In the genomic region with DNA sequence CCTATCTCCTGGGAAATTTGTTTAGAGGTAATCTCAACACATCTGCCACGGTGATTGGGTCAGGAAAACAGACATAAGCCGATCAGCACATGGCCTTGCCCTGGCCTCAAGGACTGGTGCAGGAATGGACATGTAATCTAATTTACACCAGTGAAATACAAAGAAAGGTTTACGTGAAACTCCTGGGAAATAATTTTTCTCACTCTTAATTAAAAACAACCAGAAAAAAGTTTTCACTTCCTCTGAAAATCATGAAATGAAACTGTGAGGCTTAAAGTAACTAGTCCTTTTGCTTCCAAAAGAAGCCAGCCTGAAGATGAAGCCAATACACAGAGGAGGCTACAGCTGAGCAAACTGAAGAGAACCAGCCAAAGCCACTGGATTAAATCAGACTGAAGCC, we compare ENCODE assay signal across 12 cellular contexts.
DNase-seq lines count a peak whose midpoint lies in the region; ATAC-seq, FAIRE-seq and TF ChIP-seq lines count a peak whose summit lies in the region.
"Had no signal": no experiment of that assay in that cellular context is flagged by ENCODE, and none has a peak within 500 bp of the region (broad histone marks: within the 10 kb centered on the region; RNA-seq: fewer than 3 reads in every experiment).

No MANE protein-coding gene starts in this region.

- no peak overlapping the region for H3K4me3 Mint-ChIP-seq in CD4-positive, alpha-beta T cell
- H3K4me3 Mint-ChIP-seq in activated naive CD8-positive, alpha-beta T cell treated with anti-CD3 and anti-CD28 coated beads for 36 hours = no peak overlapping the region
- H3K4me3 Mint-ChIP-seq: CD4-positive, CD25-positive, alpha-beta regulatory T cell had no signal

- intact Hi-C loops in CD4-positive, alpha-beta T cell (cut with DNase I, micrococcal nuclease) = no loop called here

- H3K9me3 Mint-ChIP-seq in CD4-positive, alpha-beta T cell = no peaks in the 10 kb centered on the region
- H3K9me3 Mint-ChIP-seq in activated naive CD8-positive, alpha-beta T cell treated with anti-CD3 and anti-CD28 coated beads for 36 hours = no peaks in the 10 kb centered on the region

- H3K27me3 Mint-ChIP-seq in CD4-positive, alpha-beta T cell = peaks cover 35% of the 10 kb centered on the region
- peaks cover 22% of the 10 kb centered on the region for H3K27me3 Mint-ChIP-seq in activated naive CD8-positive, alpha-beta T cell treated with anti-CD3 and anti-CD28 coated beads for 36 hours

- no peaks in the 10 kb centered on the region for H3K4me1 Mint-ChIP-seq in CD4-positive, alpha-beta T cell (ENCODE audit: low read depth)
- H3K4me1 Mint-ChIP-seq in activated naive CD8-positive, alpha-beta T cell treated with anti-CD3 and anti-CD28 coated beads for 36 hours = no peaks in the 10 kb centered on the region
- H3K4me1 Mint-ChIP-seq: CD4-positive, CD25-positive, alpha-beta regulatory T cell had no signal

- H3K27ac Mint-ChIP-seq in CD4-positive, alpha-beta T cell = no peak overlapping the region
- no peak overlapping the region for H3K27ac Mint-ChIP-seq in activated naive CD8-positive, alpha-beta T cell treated with anti-CD3 and anti-CD28 coated beads for 36 hours
- H3K27ac Mint-ChIP-seq: CD4-positive, CD25-positive, alpha-beta regulatory T cell had no signal

- H3K36me3 Mint-ChIP-seq in CD4-positive, alpha-beta T cell (ENCODE audit: low read depth) = no peaks in the 10 kb centered on the region
- H3K36me3 Mint-ChIP-seq in activated naive CD8-positive, alpha-beta T cell treated with anti-CD3 and anti-CD28 coated beads for 36 hours = no peaks in the 10 kb centered on the region
- H3K36me3 Mint-ChIP-seq: CD4-positive, CD25-positive, alpha-beta regulatory T cell had no signal

- DNase-seq in GM12891 (ENCODE audit: insufficient read length, low spot score) (no peak), SK-N-DZ (ENCODE audit: low spot score) (peak; percentile 56), NCI-H2227 treated with DMSO at 0.1 percent for 48 hours (lab: John Stamatoyannopoulos, UW) (no peak), NCI-H1092 (lab: John Stamatoyannopoulos, UW) (no peak)
- DNase-seq in CD4-positive, alpha-beta T cell = no peak
- DNase-seq in activated naive CD8-positive, alpha-beta T cell treated with anti-CD3 and anti-CD28 coated beads for 36 hours = no peak
- DNase-seq: activated T-cell treated with anti-CD3 and anti-CD28 coated beads, Interleukin-2, amount 50 U/mL, for 48 hours; CD4-positive, CD25-positive, alpha-beta regulatory T cell; SHP77 had no signal

- no peaks in the 10 kb centered on the region for H3K9me3 ChIP-seq in CD4-positive, alpha-beta T cell (ENCODE audit: control insufficient read depth, low read length)
- H3K9me3 ChIP-seq: vagina had no signal

- no peak overlapping the region for H3K27ac ChIP-seq in CD4-positive, alpha-beta T cell (ENCODE audit: low read depth, low read length)
- H3K27ac ChIP-seq: vagina had no signal

- no peak for TF ChIP-seq POLR2A in GM12891 (IDR thresholded peaks at IDR 0.05; ENCODE audit: low read depth, low read length)

- H3K27me3 ChIP-seq in CD4-positive, alpha-beta T cell (ENCODE audit: control insufficient read depth, insufficient read depth, low read length) = peaks cover 5% of the 10 kb centered on the region
- H3K27me3 ChIP-seq: vagina had no signal

- POLR2A ChIA-PET in CD4-positive, alpha-beta T cell (lab: Charles Lee) = no interaction called here

- no peak for TF ChIP-seq CTCF in CD4-positive, alpha-beta T cell (IDR thresholded peaks at IDR 0.05)

- ATAC-seq in GM21360 (IDR thresholded peaks at IDR 0.05; ENCODE audit: unreplicated experiment) (peak; percentile 96), HG03103 (IDR thresholded peaks at IDR 0.05; ENCODE audit: low read depth, unreplicated experiment) (peak; percentile 98)
- no peak for ATAC-seq in CD4-positive, alpha-beta T cell (ENCODE audit: poor library complexity)

- CTCF ChIA-PET in CD4-positive, alpha-beta T cell (lab: Charles Lee) = no interaction called here

- peak; percentile 86 for FAIRE-seq in GM12891 (lab: Jason Lieb, UNC)

TF ChIP-seq in GM12891, 5 proteins besides CTCF, POLR2A, EP300 and RAD21:
- TF ChIP-seq PAX5 (IDR thresholded peaks at IDR 0.05; ENCODE audit: insufficient read depth, low read length, severe bottlenecking) (no peak), SPI1 (IDR thresholded peaks at IDR 0.05; ENCODE audit: low read depth, low read length) (peak; percentile 95), TAF1 (IDR thresholded peaks at IDR 0.05; ENCODE audit: low read depth, low read length) (no peak), POLR2AphosphoS5 (IDR thresholded peaks at IDR 0.05; ENCODE audit: low read depth, low read length) (no peak), POU2F2 (IDR thresholded peaks at IDR 0.05; ENCODE audit: low read depth, low read length) (no peak)
